Comparison of ENCODE assay signal across 17 cellular contexts in genomic region chr3:157098121-157098822, GRCh38.
DNase-seq lines count a peak whose midpoint lies in the region; ATAC-seq and TF ChIP-seq lines count a peak whose summit lies in the region.
"Had no signal": no experiment of that assay in that cellular context is flagged by ENCODE, and none has a peak within 500 bp of the region (broad histone marks: within the 10 kb centered on the region; RNA-seq: fewer than 3 reads in every experiment).

No MANE protein-coding gene starts in this region.

- CTCF ChIA-PET in activated CD4-positive, alpha-beta T cell treated with anti-CD3 and anti-CD28 coated beads for 36 hours (lab: Charles Lee) = interaction anchor here (0.7 to 2.3 kb wide), 6 partner anchors 9 to 554 kb away, joined by 3 to 11 read pairs (median 6); no protein-coding TSS in a partner anchor

- H3K4me1 Mint-ChIP-seq in activated CD4-positive, alpha-beta T cell treated with anti-CD3 and anti-CD28 coated beads for 36 hours = peaks cover 37% of the 10 kb centered on the region
- H3K4me1 Mint-ChIP-seq in nephron = peaks cover 35% of the 10 kb centered on the region

- no peaks in the 10 kb centered on the region for H3K9me3 Mint-ChIP-seq in activated CD4-positive, alpha-beta T cell treated with anti-CD3 and anti-CD28 coated beads for 36 hours (ENCODE audit: low read depth)
- no peaks in the 10 kb centered on the region for H3K9me3 Mint-ChIP-seq in nephron
- H3K9me3 Mint-ChIP-seq: activated naive CD8-positive, alpha-beta T cell treated with anti-CD3 and anti-CD28 coated beads for 36 hours; CD4-positive, alpha-beta T cell had no signal

- peak; percentile 24 for ATAC-seq in activated CD4-positive, alpha-beta T cell treated with anti-CD3 and anti-CD28 coated beads for 36 hours
- peak; percentile 31 for ATAC-seq in GM21619 (IDR thresholded peaks at IDR 0.05; ENCODE audit: unreplicated experiment)

- POLR2A ChIA-PET in activated CD4-positive, alpha-beta T cell treated with anti-CD3 and anti-CD28 coated beads for 36 hours (lab: Charles Lee) = interaction anchor here (0.6 kb wide), 1 partner anchor 25 kb away, joined by 4 read pairs; no protein-coding TSS in a partner anchor

- TF ChIP-seq CTCF in nephron (IDR thresholded peaks at IDR 0.05; ENCODE audit: unreplicated experiment in 3 of 3) = no peak

- no peak overlapping the region for H3K4me3 Mint-ChIP-seq in activated CD4-positive, alpha-beta T cell treated with anti-CD3 and anti-CD28 coated beads for 36 hours
- H3K4me3 Mint-ChIP-seq in nephron = no peak overlapping the region
- H3K4me3 Mint-ChIP-seq: activated naive CD8-positive, alpha-beta T cell treated with anti-CD3 and anti-CD28 coated beads for 36 hours; CD4-positive, alpha-beta T cell had no signal

- no peaks in the 10 kb centered on the region for H3K27me3 Mint-ChIP-seq in activated CD4-positive, alpha-beta T cell treated with anti-CD3 and anti-CD28 coated beads for 36 hours
- H3K27me3 Mint-ChIP-seq in nephron (ENCODE audit: low read depth) = peaks cover 9% of the 10 kb centered on the region
- H3K27me3 Mint-ChIP-seq: activated naive CD8-positive, alpha-beta T cell treated with anti-CD3 and anti-CD28 coated beads for 36 hours; CD4-positive, alpha-beta T cell had no signal

- intact Hi-C loops in activated CD4-positive, alpha-beta T cell treated with anti-CD3 and anti-CD28 coated beads for 36 hours (cut with DNase I, micrococcal nuclease) = no loop called here

- no peaks in the 10 kb centered on the region for H3K36me3 Mint-ChIP-seq in activated CD4-positive, alpha-beta T cell treated with anti-CD3 and anti-CD28 coated beads for 36 hours (ENCODE audit: low read depth)
- H3K36me3 Mint-ChIP-seq in nephron (ENCODE audit: low read depth) = no peaks in the 10 kb centered on the region

- no peak for DNase-seq in activated CD4-positive, alpha-beta T cell treated with anti-CD3 and anti-CD28 coated beads for 36 hours
- DNase-seq in activated CD4-positive, alpha-beta T cell treated with anti-CD3 and anti-CD28 coated beads, Interleukin-2, amount 50 U/mL, for 4 hours = no peak
- DNase-seq in RPMI7951 (ENCODE audit: low read depth) (peak; percentile 54), NCI-H1048 (lab: John Stamatoyannopoulos, UW) (no peak), NCI-H1694 treated with DMSO at 0.1 percent for 48 hours (lab: John Stamatoyannopoulos, UW) (no peak), COR-L47 (lab: John Stamatoyannopoulos, UW) (no peak)
- DNase-seq: activated naive CD8-positive, alpha-beta T cell treated with anti-CD3 and anti-CD28 coated beads for 36 hours; CD4-positive, alpha-beta T cell; cerebellar nuclear complex; Kasumi-1; NCI-H187; NCI-H524; psoas muscle; stimulated activated CD8-positive, alpha-beta memory T cell treated with anti-CD3 and anti-CD28 coated beads, Interleukin-4, amount 100 ng/mL, for 48 hours; upper lobe of right lung had no signal

- H3K27ac Mint-ChIP-seq in activated CD4-positive, alpha-beta T cell treated with anti-CD3 and anti-CD28 coated beads for 36 hours = peak overlapping the region; percentile 69
- peak overlapping the region in 2 of 3 experiments; percentile 52 to 70 for H3K27ac Mint-ChIP-seq in nephron
- H3K27ac Mint-ChIP-seq: activated naive CD8-positive, alpha-beta T cell treated with anti-CD3 and anti-CD28 coated beads for 36 hours; CD4-positive, alpha-beta T cell had no signal
